Comparison of ENCODE assay signal across 2 cellular contexts in genomic region chr15:65835452-65835851, GRCh38.
TF ChIP-seq lines count a peak whose summit lies in the region.

No MANE protein-coding gene starts in this region.

TF ChIP-seq in IMR-90, 13 proteins besides CTCF, POLR2A, EP300 and RAD21:
- TF ChIP-seq MAZ (IDR thresholded peaks at IDR 0.05; ENCODE audit: borderline replicate concordance, low read depth, low read length) (no peak), FOS (IDR thresholded peaks at IDR 0.05; ENCODE audit: low read depth, low read length) (no peak), CEBPB (IDR thresholded peaks at IDR 0.05; ENCODE audit: low read depth, low read length) (no peak), RCOR1 (IDR thresholded peaks at IDR 0.05; ENCODE audit: insufficient replicate concordance, low read length) (no peak), SMC3 (IDR thresholded peaks at IDR 0.05; ENCODE audit: low read depth, low read length) (no peak), ELK1 (IDR thresholded peaks at IDR 0.05; ENCODE audit: borderline replicate concordance, low read depth, low read length) (no peak), MXI1 (IDR thresholded peaks at IDR 0.05; ENCODE audit: borderline replicate concordance, low read depth, low read length) (no peak), USF2 (IDR thresholded peaks at IDR 0.05; ENCODE audit: low read depth, low read length) (no peak), MAFK (IDR thresholded peaks at IDR 0.05; ENCODE audit: low read depth, low read length) (no peak), RFX5 (IDR thresholded peaks at IDR 0.05; ENCODE audit: low read depth, low read length) (no peak), NFE2L2 (IDR thresholded peaks at IDR 0.05; ENCODE audit: low read depth, low read length) (no peak), BHLHE40 (IDR thresholded peaks at IDR 0.05; ENCODE audit: low read depth, low read length) (no peak), CHD1 (IDR thresholded peaks at IDR 0.05; ENCODE audit: low read depth, low read length) (no peak)
TF ChIP-seq in IMR-90: peak in this region for 0.

TF ChIP-seq in K562, 482 proteins besides CTCF, POLR2A, EP300 and RAD21:
- no peak for TF ChIP-seq CHD2 (IDR thresholded peaks at IDR 0.05; ENCODE audit: low read depth, low read length)
- TF ChIP-seq FOSL1 (tag; conservative IDR thresholded peaks at IDR 0.05), result 0 out of 2 replicates have a peak, but pooled peaks have one; percentile 3
- TF ChIP-seq RBM17 (IDR thresholded peaks at IDR 0.05; ENCODE audit: borderline replicate concordance, low read depth, low read length), result no peak
- no peak for TF ChIP-seq NR2F6 (CRISPR knock-in tag; IDR thresholded peaks at IDR 0.05)
- TF ChIP-seq NCOA6 (IDR thresholded peaks at IDR 0.05), result no peak
- no peak for TF ChIP-seq ESRRB (CRISPR knock-in tag; IDR thresholded peaks at IDR 0.05; ENCODE audit: borderline replicate concordance)
- TF ChIP-seq CREBBP (IDR thresholded peaks at IDR 0.05; ENCODE audit: low read depth, low read length), result no peak
- TF ChIP-seq CSDE1 (IDR thresholded peaks at IDR 0.05), result no peak
- no peak for TF ChIP-seq GTF2A2 (tag; IDR thresholded peaks at IDR 0.05)
- TF ChIP-seq E2F6 (IDR thresholded peaks at IDR 0.05; ENCODE audit: borderline replicate concordance in 1 of 2, extremely low read depth in 1 of 2, insufficient read depth in 1 of 2, insufficient read length in 1 of 2, low read depth in 1 of 2, low read length in 1 of 2, poor library complexity in 1 of 2, severe bottlenecking in 1 of 2), result no peak
- no peak for TF ChIP-seq ESRRA (IDR thresholded peaks at IDR 0.05; ENCODE audit: borderline replicate concordance, low read depth)
- TF ChIP-seq MCM5 (IDR thresholded peaks at IDR 0.05; ENCODE audit: low read depth), result no peak
- no peak for TF ChIP-seq VEZF1 (CRISPR knock-in tag; IDR thresholded peaks at IDR 0.05)
- no peak for TF ChIP-seq E2F8 (IDR thresholded peaks at IDR 0.05; ENCODE audit: low read depth, partially characterized antibody)
- TF ChIP-seq ZNF668 (CRISPR knock-in tag; IDR thresholded peaks at IDR 0.05), result no peak
- no peak for TF ChIP-seq MCM3 (IDR thresholded peaks at IDR 0.05)
- TF ChIP-seq PBX2 (CRISPR knock-in tag; IDR thresholded peaks at IDR 0.05; ENCODE audit: low read depth), result no peak
- peak; percentile 89 for TF ChIP-seq PBX2 (tag; conservative IDR thresholded peaks at IDR 0.05; ENCODE audit: low read depth)
- no peak for TF ChIP-seq SMARCB1 (IDR thresholded peaks at IDR 0.05; ENCODE audit: insufficient read length, low read depth)
- TF ChIP-seq LCOR (CRISPR knock-in tag; IDR thresholded peaks at IDR 0.05), result no peak
- peak in 1 of 2 experiments; percentile 54; a peak in 1 of 4 replicates for TF ChIP-seq ZNF639 (CRISPR knock-in tag; conservative IDR thresholded peaks at IDR 0.05 in 1 of 2, IDR thresholded peaks at IDR 0.05 in 1 of 2)
- no peak for TF ChIP-seq TBP (optimal IDR thresholded peaks at IDR 0.05; ENCODE audit: low read depth, low read length)
- TF ChIP-seq MEIS2 (IDR thresholded peaks at IDR 0.05; ENCODE audit: partially characterized antibody), result peak; percentile 89
- 0 out of 2 replicates have a peak, but pooled peaks have one; percentile 33 for TF ChIP-seq MYC (IDR thresholded peaks at IDR 0.05; ENCODE audit: low read depth, low read length)
- no peak for TF ChIP-seq MYC (CRISPR knock-in tag; IDR thresholded peaks at IDR 0.05; ENCODE audit: borderline replicate concordance, low read depth)
- no peak for TF ChIP-seq FIP1L1 (IDR thresholded peaks at IDR 0.05; ENCODE audit: low read depth, low read length, poor library complexity, severe bottlenecking)
- TF ChIP-seq ZSCAN29 (IDR thresholded peaks at IDR 0.05), result no peak
- peak; percentile 89 for TF ChIP-seq PKNOX1 (IDR thresholded peaks at IDR 0.05)
- TF ChIP-seq DACH1 (IDR thresholded peaks at IDR 0.05; ENCODE audit: partially characterized antibody), result peak; percentile 28
- 0 out of 2 replicates have a peak, but pooled peaks have one; percentile 18 for TF ChIP-seq ADNP (tag; IDR thresholded peaks at IDR 0.05)
- no peak for TF ChIP-seq ZNF184 (CRISPR knock-in tag; IDR thresholded peaks at IDR 0.05)
- TF ChIP-seq KLF13 (tag; IDR thresholded peaks at IDR 0.05; ENCODE audit: borderline replicate concordance, low read depth), result no peak
- peak; percentile 56 to 59 for TF ChIP-seq NRF1 (conservative IDR thresholded peaks at IDR 0.05 in 1 of 2, IDR thresholded peaks at IDR 0.05 in 1 of 2)
